1 cellular context compared by ENCODE assay signal in genomic region chr2:159872353-159872752, GRCh38.
TF ChIP-seq lines count a peak whose summit lies in the region.

No MANE protein-coding gene starts in this region.

TF ChIP-seq in HCT116, 20 proteins besides CTCF, POLR2A, EP300 and RAD21 (continued from another document):
- TF ChIP-seq REST (IDR thresholded peaks at IDR 0.05; ENCODE audit: low read depth) (no peak), EGR1 (IDR thresholded peaks at IDR 0.05; ENCODE audit: low read depth) (no peak)
